8 cellular contexts compared by ENCODE assay signal in the genomic region with DNA sequence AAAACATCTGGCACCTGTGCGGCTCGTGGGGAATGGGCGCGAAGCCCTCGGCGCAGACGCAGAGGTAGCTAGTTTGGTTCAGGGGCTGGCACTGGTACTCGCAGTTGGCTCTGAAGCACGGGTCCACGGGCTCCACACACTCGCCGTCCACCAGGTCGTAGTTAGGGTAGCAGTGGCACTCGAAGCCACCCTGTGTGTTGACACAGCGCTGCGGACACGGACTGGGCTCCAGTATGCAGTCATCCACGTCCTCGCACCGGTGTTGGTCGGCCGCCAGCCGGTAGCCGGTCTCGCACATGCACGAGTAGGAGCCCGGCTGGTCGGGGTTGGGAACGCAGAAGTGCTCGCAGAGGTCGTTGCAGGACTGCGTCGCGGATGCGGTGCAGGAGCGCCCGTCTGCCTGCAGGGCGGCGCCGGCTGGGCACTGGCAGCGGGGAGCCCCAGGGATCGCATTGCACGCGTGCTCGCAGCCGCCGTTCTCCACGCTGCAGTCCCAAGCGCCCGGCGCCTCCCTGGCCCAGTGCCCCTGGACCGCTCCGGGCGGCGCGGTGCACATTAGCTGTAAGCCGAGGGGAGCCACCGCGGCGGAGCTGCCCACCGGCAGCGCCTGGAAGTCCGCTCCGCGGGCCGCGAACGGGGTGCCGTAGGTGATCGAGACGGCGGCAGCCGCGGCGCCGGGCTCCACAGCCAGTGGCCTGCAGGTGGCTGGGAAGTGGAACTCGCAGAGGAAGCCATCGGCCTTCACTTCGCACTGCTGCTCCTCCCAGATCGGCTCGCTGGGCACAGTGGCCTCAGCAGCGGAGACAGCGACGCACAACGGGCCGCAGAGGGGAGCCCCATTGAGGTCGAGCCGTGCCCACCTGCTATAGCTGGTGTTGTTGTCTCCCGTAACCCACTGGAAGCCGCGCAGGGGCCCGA. TPM values are rescaled to one million over a fixed set of nuclear protein-coding genes. Genes with fewer than 3 reads are reported as not detected.
DNase-seq lines count a peak whose midpoint lies in the region; ATAC-seq and TF ChIP-seq lines count a peak whose summit lies in the region.

No MANE protein-coding gene starts in this region.

- peak overlapping the region; percentile 85 for H3K4me3 Mint-ChIP-seq in chondrocyte (ENCODE audit: unreplicated experiment)

- H3K4me1 Mint-ChIP-seq in chondrocyte (ENCODE audit: low read depth), result peaks cover 38% of the 10 kb centered on the region

- DNase-seq in DMS53 (lab: John Stamatoyannopoulos, UW), result peak; percentile 75
- DNase-seq in DMS53 treated with DMSO at 0.1 percent for 48 hours (lab: John Stamatoyannopoulos, UW; ENCODE audit: unreplicated experiment), result no peak
- peak; percentile 16 to 64 for DNase-seq in NCI-H526 (lab: John Stamatoyannopoulos, UW)
- DNase-seq in chondrocyte (ENCODE audit: low spot score), result no peak
- peak; percentile 70 for DNase-seq in left kidney (ENCODE audit: low read depth, low spot score)
- DNase-seq in SW480 (ENCODE audit: low spot score), result no peak

- H3K4me3 ChIP-seq in subcutaneous abdominal adipose tissue (ENCODE audit: low read depth in 1 of 5, low read length in 5 of 5), result peak overlapping the region in 4 of 5 donors; percentile 68 to 78 (median 74)

- ATAC-seq in GM19035 (IDR thresholded peaks at IDR 0.05; ENCODE audit: unreplicated experiment), result no peak

- peak overlapping the region; percentile 27 for H3K27ac Mint-ChIP-seq in chondrocyte (ENCODE audit: unreplicated experiment)

- peaks cover 2% of the 10 kb centered on the region for H3K36me3 Mint-ChIP-seq in chondrocyte (ENCODE audit: low read depth)

- peak overlapping the region in 3 of 5 donors; percentile 66 to 78 (median 68) for H3K9ac ChIP-seq in subcutaneous abdominal adipose tissue (ENCODE audit: low read length in 5 of 5)

- peak overlapping the region; percentile 65 for H3K27ac ChIP-seq in subcutaneous abdominal adipose tissue (ENCODE audit: low read depth, low read length)

- peaks cover 14 to 38% (median 21%) of the 10 kb centered on the region in 5 donors for H3K27me3 ChIP-seq in subcutaneous abdominal adipose tissue (ENCODE audit: control insufficient read depth in 5 of 5, insufficient read depth in 4 of 5, low read length in 5 of 5)

- peak; percentile 76 for TF ChIP-seq CTCF in chondrocyte (IDR thresholded peaks at IDR 0.05)

- H3K9me3 ChIP-seq in subcutaneous abdominal adipose tissue (ENCODE audit: control insufficient read depth in 5 of 5, low read length in 5 of 5), result no peaks in the 10 kb centered on the region

- H3K27me3 Mint-ChIP-seq in chondrocyte (ENCODE audit: low read depth), result no peaks in the 10 kb centered on the region

- H3K36me3 ChIP-seq in subcutaneous abdominal adipose tissue (ENCODE audit: control insufficient read depth in 5 of 5, insufficient read depth in 5 of 5, low read length in 5 of 5), result no peaks in the 10 kb centered on the region

- peaks cover 0 to 58% (median 50%) of the 10 kb centered on the region in 5 donors for H3K4me1 ChIP-seq in subcutaneous abdominal adipose tissue (ENCODE audit: control insufficient read depth in 5 of 5, insufficient read depth in 5 of 5, low read length in 5 of 5)

- no peaks in the 10 kb centered on the region for H3K9me3 Mint-ChIP-seq in chondrocyte (ENCODE audit: low read depth)

RNA-seq across cellular contexts. Expression of a gene that starts 0.9 kb away (rescaled TPM):
- total RNA-seq in chondrocyte, result 8.0 to 38.2 TPM (median 37.5 TPM) in 3 replicates

RNA-seq across cellular contexts. Expression of a gene that starts 13.4 kb away (rescaled TPM):
- 0.33 TPM in 1 of 3 replicates, not detected in the others for total RNA-seq in chondrocyte

RNA-seq across cellular contexts. Expression of a gene that starts 37.6 kb away (rescaled TPM):
- 0.17 to 3.7 TPM (median 3.4 TPM) in 3 replicates for total RNA-seq in chondrocyte

Comparison
In these comparisons a context has a peak if more than half of its experiments do, and no peak if none do; other contexts are left out.
1. DNase-seq: peak in DMS53 (single experiment), NCI-H526 (2 of 2) and left kidney (single experiment); none in DMS53 treated with DMSO at 0.1 percent for 48 hours (single experiment), chondrocyte (single experiment) and SW480 (single experiment).